Comparison of ENCODE assay signal across 1 cellular context in the genomic region with DNA sequence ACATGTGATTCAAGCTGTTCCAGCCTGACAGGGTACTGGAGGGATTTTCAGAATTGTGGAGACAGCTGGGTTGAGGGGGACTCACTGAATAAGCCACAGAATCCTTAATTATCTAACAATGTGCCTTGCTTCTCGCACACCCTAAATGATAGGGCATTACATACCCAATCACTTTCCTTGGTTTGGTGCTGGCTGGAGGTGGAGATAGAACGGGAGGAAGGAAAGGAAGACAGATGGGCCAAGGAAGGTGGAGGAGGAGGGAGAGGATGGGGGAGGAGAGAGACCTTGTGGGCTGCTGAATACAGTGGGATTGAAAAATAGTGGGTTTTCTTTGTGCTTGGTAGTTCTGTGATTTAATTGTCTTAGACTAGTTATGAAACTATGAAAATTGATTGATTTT.
TF ChIP-seq lines count a peak whose summit lies in the region.

No MANE protein-coding gene starts in this region.

TF ChIP-seq in GM23338, 12 proteins besides CTCF, POLR2A, EP300 and RAD21 (continued from another document):
- TF ChIP-seq, protein P1, sequence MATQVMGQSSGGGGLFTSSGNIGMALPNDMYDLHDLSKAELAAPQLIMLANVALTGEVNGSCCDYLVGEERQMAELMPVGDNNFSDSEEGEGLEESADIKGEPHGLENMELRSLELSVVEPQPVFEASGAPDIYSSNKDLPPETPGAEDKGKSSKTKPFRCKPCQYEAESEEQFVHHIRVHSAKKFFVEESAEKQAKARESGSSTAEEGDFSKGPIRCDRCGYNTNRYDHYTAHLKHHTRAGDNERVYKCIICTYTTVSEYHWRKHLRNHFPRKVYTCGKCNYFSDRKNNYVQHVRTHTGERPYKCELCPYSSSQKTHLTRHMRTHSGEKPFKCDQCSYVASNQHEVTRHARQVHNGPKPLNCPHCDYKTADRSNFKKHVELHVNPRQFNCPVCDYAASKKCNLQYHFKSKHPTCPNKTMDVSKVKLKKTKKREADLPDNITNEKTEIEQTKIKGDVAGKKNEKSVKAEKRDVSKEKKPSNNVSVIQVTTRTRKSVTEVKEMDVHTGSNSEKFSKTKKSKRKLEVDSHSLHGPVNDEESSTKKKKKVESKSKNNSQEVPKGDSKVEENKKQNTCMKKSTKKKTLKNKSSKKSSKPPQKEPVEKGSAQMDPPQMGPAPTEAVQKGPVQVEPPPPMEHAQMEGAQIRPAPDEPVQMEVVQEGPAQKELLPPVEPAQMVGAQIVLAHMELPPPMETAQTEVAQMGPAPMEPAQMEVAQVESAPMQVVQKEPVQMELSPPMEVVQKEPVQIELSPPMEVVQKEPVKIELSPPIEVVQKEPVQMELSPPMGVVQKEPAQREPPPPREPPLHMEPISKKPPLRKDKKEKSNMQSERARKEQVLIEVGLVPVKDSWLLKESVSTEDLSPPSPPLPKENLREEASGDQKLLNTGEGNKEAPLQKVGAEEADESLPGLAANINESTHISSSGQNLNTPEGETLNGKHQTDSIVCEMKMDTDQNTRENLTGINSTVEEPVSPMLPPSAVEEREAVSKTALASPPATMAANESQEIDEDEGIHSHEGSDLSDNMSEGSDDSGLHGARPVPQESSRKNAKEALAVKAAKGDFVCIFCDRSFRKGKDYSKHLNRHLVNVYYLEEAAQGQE (IDR thresholded peaks at IDR 0.05; ENCODE audit: unreplicated experiment) = no peak
- TF ChIP-seq STAT1 (IDR thresholded peaks at IDR 0.05; ENCODE audit: unreplicated experiment) (no peak), NANOG (IDR thresholded peaks at IDR 0.05; ENCODE audit: borderline replicate concordance) (no peak), ETS1 (IDR thresholded peaks at IDR 0.05) (no peak), EZH2 (IDR thresholded peaks at IDR 0.05; ENCODE audit: low read depth, unreplicated experiment) (no peak), EZH2phosphoT487 (IDR thresholded peaks at IDR 0.05; ENCODE audit: unreplicated experiment) (no peak), CREB1 (CRISPR knock-in tag; IDR thresholded peaks at IDR 0.05; ENCODE audit: low read depth) (no peak), JUNB (IDR thresholded peaks at IDR 0.05; ENCODE audit: unreplicated experiment) (no peak)
- TF ChIP-seq, protein P2, sequence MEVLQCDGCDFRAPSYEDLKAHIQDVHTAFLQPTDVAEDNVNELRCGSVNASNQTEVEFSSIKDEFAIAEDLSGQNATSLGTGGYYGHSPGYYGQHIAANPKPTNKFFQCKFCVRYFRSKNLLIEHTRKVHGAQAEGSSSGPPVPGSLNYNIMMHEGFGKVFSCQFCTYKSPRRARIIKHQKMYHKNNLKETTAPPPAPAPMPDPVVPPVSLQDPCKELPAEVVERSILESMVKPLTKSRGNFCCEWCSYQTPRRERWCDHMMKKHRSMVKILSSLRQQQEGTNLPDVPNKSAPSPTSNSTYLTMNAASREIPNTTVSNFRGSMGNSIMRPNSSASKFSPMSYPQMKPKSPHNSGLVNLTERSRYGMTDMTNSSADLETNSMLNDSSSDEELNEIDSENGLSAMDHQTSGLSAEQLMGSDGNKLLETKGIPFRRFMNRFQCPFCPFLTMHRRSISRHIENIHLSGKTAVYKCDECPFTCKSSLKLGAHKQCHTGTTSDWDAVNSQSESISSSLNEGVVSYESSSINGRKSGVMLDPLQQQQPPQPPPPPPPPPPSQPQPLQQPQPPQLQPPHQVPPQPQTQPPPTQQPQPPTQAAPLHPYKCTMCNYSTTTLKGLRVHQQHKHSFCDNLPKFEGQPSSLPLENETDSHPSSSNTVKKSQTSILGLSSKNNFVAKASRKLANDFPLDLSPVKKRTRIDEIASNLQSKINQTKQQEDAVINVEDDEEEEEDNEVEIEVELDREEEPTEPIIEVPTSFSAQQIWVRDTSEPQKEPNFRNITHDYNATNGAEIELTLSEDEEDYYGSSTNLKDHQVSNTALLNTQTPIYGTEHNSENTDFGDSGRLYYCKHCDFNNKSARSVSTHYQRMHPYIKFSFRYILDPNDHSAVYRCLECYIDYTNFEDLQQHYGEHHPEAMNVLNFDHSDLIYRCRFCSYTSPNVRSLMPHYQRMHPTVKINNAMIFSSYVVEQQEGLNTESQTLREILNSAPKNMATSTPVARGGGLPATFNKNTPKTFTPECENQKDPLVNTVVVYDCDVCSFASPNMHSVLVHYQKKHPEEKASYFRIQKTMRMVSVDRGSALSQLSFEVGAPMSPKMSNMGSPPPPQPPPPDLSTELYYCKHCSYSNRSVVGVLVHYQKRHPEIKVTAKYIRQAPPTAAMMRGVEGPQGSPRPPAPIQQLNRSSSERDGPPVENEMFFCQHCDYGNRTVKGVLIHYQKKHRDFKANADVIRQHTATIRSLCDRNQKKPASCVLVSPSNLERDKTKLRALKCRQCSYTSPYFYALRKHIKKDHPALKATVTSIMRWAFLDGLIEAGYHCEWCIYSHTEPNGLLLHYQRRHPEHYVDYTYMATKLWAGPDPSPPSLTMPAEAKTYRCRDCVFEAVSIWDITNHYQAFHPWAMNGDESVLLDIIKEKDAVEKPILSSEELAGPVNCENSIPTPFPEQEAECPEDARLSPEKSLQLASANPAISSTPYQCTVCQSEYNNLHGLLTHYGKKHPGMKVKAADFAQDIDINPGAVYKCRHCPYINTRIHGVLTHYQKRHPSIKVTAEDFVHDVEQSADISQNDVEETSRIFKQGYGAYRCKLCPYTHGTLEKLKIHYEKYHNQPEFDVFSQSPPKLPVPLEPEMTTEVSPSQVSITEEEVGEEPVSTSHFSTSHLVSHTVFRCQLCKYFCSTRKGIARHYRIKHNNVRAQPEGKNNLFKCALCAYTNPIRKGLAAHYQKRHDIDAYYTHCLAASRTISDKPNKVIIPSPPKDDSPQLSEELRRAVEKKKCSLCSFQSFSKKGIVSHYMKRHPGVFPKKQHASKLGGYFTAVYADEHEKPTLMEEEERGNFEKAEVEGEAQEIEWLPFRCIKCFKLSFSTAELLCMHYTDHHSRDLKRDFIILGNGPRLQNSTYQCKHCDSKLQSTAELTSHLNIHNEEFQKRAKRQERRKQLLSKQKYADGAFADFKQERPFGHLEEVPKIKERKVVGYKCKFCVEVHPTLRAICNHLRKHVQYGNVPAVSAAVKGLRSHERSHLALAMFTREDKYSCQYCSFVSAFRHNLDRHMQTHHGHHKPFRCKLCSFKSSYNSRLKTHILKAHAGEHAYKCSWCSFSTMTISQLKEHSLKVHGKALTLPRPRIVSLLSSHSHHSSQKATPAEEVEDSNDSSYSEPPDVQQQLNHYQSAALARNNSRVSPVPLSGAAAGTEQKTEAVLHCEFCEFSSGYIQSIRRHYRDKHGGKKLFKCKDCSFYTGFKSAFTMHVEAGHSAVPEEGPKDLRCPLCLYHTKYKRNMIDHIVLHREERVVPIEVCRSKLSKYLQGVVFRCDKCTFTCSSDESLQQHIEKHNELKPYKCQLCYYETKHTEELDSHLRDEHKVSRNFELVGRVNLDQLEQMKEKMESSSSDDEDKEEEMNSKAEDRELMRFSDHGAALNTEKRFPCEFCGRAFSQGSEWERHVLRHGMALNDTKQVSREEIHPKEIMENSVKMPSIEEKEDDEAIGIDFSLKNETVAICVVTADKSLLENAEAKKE (CRISPR knock-in tag; IDR thresholded peaks at IDR 0.05) = no peak
